Comparison of ENCODE assay signal across 1 cellular context in genomic region chr12:75657354-75657753, GRCh38.
TF ChIP-seq lines count a peak whose summit lies in the region.

No MANE protein-coding gene starts in this region.

TF ChIP-seq in liver, 16 proteins besides CTCF, POLR2A, EP300 and RAD21:
- TF ChIP-seq, protein P1, sequence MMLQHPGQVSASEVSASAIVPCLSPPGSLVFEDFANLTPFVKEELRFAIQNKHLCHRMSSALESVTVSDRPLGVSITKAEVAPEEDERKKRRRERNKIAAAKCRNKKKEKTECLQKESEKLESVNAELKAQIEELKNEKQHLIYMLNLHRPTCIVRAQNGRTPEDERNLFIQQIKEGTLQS (IDR thresholded peaks at IDR 0.05), result peak; percentile 55
- peak; percentile 8 to 45 for TF ChIP-seq HNF4A (conservative IDR thresholded peaks at IDR 0.05)
TF ChIP-seq in liver: peak in this region for 2; not testable (repeated sequence) for 14.
